Comparison of ENCODE assay signal across 34 cellular contexts in the genomic region with DNA sequence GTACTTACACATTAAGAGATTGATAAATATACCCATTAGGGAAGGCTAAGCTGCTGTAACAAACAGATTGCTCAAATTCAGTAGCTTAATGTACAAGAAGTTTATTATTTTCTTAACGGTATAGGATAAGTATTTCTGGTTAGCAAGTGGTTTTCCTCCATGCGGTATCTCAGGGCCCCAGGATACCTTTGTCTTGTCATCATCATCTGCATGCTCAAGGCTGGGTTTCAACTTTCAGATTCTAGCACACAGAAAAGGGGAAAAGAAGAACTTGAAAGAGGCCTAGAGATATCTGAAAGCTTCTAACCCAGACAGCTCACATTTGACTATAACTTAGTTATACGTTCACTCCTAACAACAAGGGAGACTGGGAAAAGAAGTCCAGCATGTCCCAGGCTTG.
"Had no signal": no experiment of that assay in that cellular context is flagged by ENCODE, and none has a peak within 500 bp of the region (broad histone marks: within the 10 kb centered on the region; RNA-seq: fewer than 3 reads in every experiment).

No MANE protein-coding gene starts in this region.

- H3K36me3 ChIP-seq: MG63 had no signal

- H3K27me3 ChIP-seq: MG63 had no signal

- H3K9me3 ChIP-seq: MG63 had no signal

- H3K4me3 ChIP-seq: MG63 had no signal

- DNase-seq: Karpas-422, Kasumi-1, MG63, MM.1S, MV-4-11, NCI-H1048, NCI-H1092, NCI-H1092 treated with DMSO at 0.1 percent for 48 hours, NCI-H1105, NCI-H1105 treated with DMSO at 0.1 percent for 48 hours, NCI-H1417, NCI-H1417 treated with DMSO at 0.1 percent for 48 hours, NCI-H1436, NCI-H1436 treated with DMSO at 0.1 percent for 48 hours, NCI-H146, NCI-H1694, NCI-H1694 treated with DMSO at 0.1 percent for 48 hours, NCI-H187, NCI-H187 treated with DMSO at 0.1 percent for 48 hours, NCI-H1930, NCI-H2029, NCI-H2029 treated with DMSO at 0.1 percent for 48 hours, NCI-H2081, NCI-H2081 treated with DMSO at 0.1 percent for 48 hours, NCI-H2107, NCI-H2171, NCI-H2171 treated with DMSO at 0.1 percent for 48 hours, NCI-H2227 treated with DMSO at 0.1 percent for 48 hours, NCI-H226, NCI-H345, NCI-H446, NCI-H446 treated with DMSO at 0.1 percent for 48 hours, NCI-H510A, NCI-H510A treated with DMSO at 0.1 percent for 48 hours had no signal
